1 cellular context compared by ENCODE assay signal in genomic region chr5:7263398-7264015, GRCh38.
TF ChIP-seq lines count a peak whose summit lies in the region.

No MANE protein-coding gene starts in this region.

TF ChIP-seq in WTC11, 78 proteins besides CTCF, POLR2A, EP300 and RAD21 (continued from another document):
- TF ChIP-seq AR (CRISPR knock-in tag; IDR thresholded peaks at IDR 0.05) (peak; percentile 85; the same call in 1 of the 2 replicates), ZNF425 (CRISPR knock-in tag; conservative IDR thresholded peaks at IDR 0.05) (peak; percentile 89), ZNF416 (CRISPR knock-in tag; IDR thresholded peaks at IDR 0.05) (peak; percentile 51; the same call in 1 of the 2 replicates), EMX1 (CRISPR knock-in tag; IDR thresholded peaks at IDR 0.05) (peak; percentile 90), ZNF671 (CRISPR knock-in tag; IDR thresholded peaks at IDR 0.05) (peak; percentile 86)
